10 cellular contexts compared by ENCODE assay signal in the genomic region with DNA sequence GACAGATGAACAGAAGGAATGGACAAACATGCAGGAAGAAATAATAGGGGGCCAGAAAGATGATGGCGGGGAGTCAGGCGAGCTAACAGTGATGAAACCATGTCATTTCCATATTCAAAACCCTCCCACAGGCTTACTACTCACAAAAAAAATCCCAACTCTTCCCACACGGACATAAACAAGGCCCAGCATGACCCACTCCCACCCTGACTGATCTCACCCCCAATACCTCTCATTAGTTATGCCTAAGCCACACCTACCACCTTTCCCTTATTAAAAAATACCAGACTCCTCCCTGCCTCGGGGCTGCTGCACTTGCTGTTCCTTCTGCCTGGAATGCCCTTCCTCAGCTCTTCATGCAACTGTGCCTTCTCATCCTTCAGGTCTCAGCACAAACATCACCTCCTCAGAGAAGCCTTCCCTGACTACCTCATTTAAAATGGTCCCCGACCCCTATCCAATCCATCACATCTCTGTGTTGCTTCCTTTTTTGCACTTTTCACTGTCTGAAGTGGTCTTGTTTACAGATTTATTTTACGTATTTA.
DNase-seq lines count a peak whose midpoint lies in the region; ATAC-seq lines count a peak whose summit lies in the region.
"Had no signal": no experiment of that assay in that cellular context is flagged by ENCODE, and none has a peak within 500 bp of the region (broad histone marks: within the 10 kb centered on the region; RNA-seq: fewer than 3 reads in every experiment).

No MANE protein-coding gene starts in this region.

- peaks cover 25% of the 10 kb centered on the region for H3K4me1 ChIP-seq in GM23248 (ENCODE audit: insufficient read depth)
- peaks cover 11% of the 10 kb centered on the region; the same call in 1 of the 2 replicates for H3K4me1 ChIP-seq in iPS-20b (ENCODE audit: insufficient read depth, low read length)
- H3K4me1 ChIP-seq in skeletal muscle satellite cell (ENCODE audit: control insufficient read depth, insufficient read depth, low read length), result peaks cover 23% of the 10 kb centered on the region

- H3K4me1 Mint-ChIP-seq in activated T-helper 17 cell treated with anti-CD3 and anti-CD28 coated beads, Interleukin-2, amount 50 U/mL, for 72 hours, result peaks cover 8% of the 10 kb centered on the region

- H3K36me3 Mint-ChIP-seq in activated T-helper 17 cell treated with anti-CD3 and anti-CD28 coated beads, Interleukin-2, amount 50 U/mL, for 72 hours (ENCODE audit: low read depth), result peaks cover 4% of the 10 kb centered on the region

- no peaks in the 10 kb centered on the region for H3K36me3 ChIP-seq in GM23248 (ENCODE audit: low read depth)
- H3K36me3 ChIP-seq in iPS-20b (ENCODE audit: insufficient read depth, low read depth, low read length), result no peaks in the 10 kb centered on the region
- no peaks in the 10 kb centered on the region for H3K36me3 ChIP-seq in skeletal muscle satellite cell (ENCODE audit: insufficient read depth, low read length)

- no peaks in the 10 kb centered on the region for H3K27me3 Mint-ChIP-seq in activated T-helper 17 cell treated with anti-CD3 and anti-CD28 coated beads, Interleukin-2, amount 50 U/mL, for 72 hours
- H3K27me3 Mint-ChIP-seq: central memory CD8-positive, alpha-beta T cell had no signal

- ATAC-seq in activated T-helper 17 cell treated with anti-CD3 and anti-CD28 coated beads, Interleukin-2, amount 50 U/mL, for 72 hours (replicated peaks), result peak; percentile 56
- ATAC-seq in GM19455 (IDR thresholded peaks at IDR 0.05; ENCODE audit: unreplicated experiment) (no peak), HG02763 (IDR thresholded peaks at IDR 0.05; ENCODE audit: unreplicated experiment) (no peak), GM21515 (IDR thresholded peaks at IDR 0.05; ENCODE audit: unreplicated experiment) (no peak)

- peak overlapping the region; percentile 53 for H3K4me2 ChIP-seq in GM23248 (ENCODE audit: unreplicated experiment)
- peak overlapping the region; percentile 64 for H3K4me2 ChIP-seq in skeletal muscle satellite cell (ENCODE audit: low read length)

- H3K79me2 ChIP-seq in GM23248 (ENCODE audit: insufficient read depth), result no peaks in the 10 kb centered on the region

- H3K9ac ChIP-seq in GM23248, result peak overlapping the region; percentile 21; the same call in 1 of the 2 replicates
- peak overlapping the region; percentile 60; the same call in 1 of the 2 replicates for H3K9ac ChIP-seq in iPS-20b (ENCODE audit: low read depth, low read length)
- H3K9ac ChIP-seq in skeletal muscle satellite cell (ENCODE audit: low read depth, low read length), result peak overlapping the region; percentile 16

- no peaks in the 10 kb centered on the region for H3K27me3 ChIP-seq in GM23248 (replicated peaks; ENCODE audit: insufficient read depth)
- no peaks in the 10 kb centered on the region for H3K27me3 ChIP-seq in iPS-20b (ENCODE audit: insufficient read depth, low read length)
- H3K27me3 ChIP-seq in skeletal muscle satellite cell (ENCODE audit: control insufficient read depth, insufficient read depth, low read length), result no peaks in the 10 kb centered on the region

- no peaks in the 10 kb centered on the region for H3K9me2 ChIP-seq in GM23248 (ENCODE audit: insufficient read depth)

- H3K9me3 Mint-ChIP-seq in activated T-helper 17 cell treated with anti-CD3 and anti-CD28 coated beads, Interleukin-2, amount 50 U/mL, for 72 hours, result no peaks in the 10 kb centered on the region
- H3K9me3 Mint-ChIP-seq: central memory CD8-positive, alpha-beta T cell; neural crest cell had no signal

- H3K27ac Mint-ChIP-seq in activated T-helper 17 cell treated with anti-CD3 and anti-CD28 coated beads, Interleukin-2, amount 50 U/mL, for 72 hours, result no peak overlapping the region

- no peaks in the 10 kb centered on the region for H4K20me1 ChIP-seq in GM23248 (ENCODE audit: insufficient read depth)

- H3K4me3 ChIP-seq in GM23248 (peak overlapping the region; percentile 32; the same call in 1 of the 2 replicates), iPS-20b (ENCODE audit: low read length) (no peak overlapping the region), skeletal muscle satellite cell (ENCODE audit: low read length) (no peak overlapping the region)

- peak overlapping the region; percentile 35; the same call in 1 of the 2 replicates for H2AFZ ChIP-seq in GM23248

- H3K4me3 Mint-ChIP-seq in activated T-helper 17 cell treated with anti-CD3 and anti-CD28 coated beads, Interleukin-2, amount 50 U/mL, for 72 hours, result no peak overlapping the region
- H3K4me3 Mint-ChIP-seq: central memory CD8-positive, alpha-beta T cell; neural crest cell had no signal

- in situ Hi-C loops in GM23248 (cut with MboI), result no loop called here

- DNase-seq in GM23248 (no peak), NCI-H2227 treated with DMSO at 0.1 percent for 48 hours (lab: John Stamatoyannopoulos, UW) (no peak)

- 56 to 60% methylated on average over 6 of the region's 6 CpGs for WGBS in GM23248 (ENCODE audit: low coverage in 1 of 2, low lambda C conversion rate in 2 of 2, missing lambda C conversion rate in 2 of 2), 2 experiments

- no peaks in the 10 kb centered on the region; the same call in 1 of the 2 replicates for H3F3A ChIP-seq in GM23248 (ENCODE audit: insufficient read depth)

- H3K9me3 ChIP-seq in GM23248 (ENCODE audit: low read depth), result no peaks in the 10 kb centered on the region
- H3K9me3 ChIP-seq in iPS-20b (ENCODE audit: insufficient read depth, low read depth, low read length), result no peaks in the 10 kb centered on the region
- no peaks in the 10 kb centered on the region for H3K9me3 ChIP-seq in skeletal muscle satellite cell (replicated peaks; ENCODE audit: low read length)

- H3K27ac ChIP-seq in GM23248, result peak overlapping the region; percentile 11; the same call in 1 of the 2 replicates
- no peak overlapping the region for H3K27ac ChIP-seq in iPS-20b (ENCODE audit: low read length)
